Comparison of ENCODE assay signal across 33 cellular contexts in the genomic region with DNA sequence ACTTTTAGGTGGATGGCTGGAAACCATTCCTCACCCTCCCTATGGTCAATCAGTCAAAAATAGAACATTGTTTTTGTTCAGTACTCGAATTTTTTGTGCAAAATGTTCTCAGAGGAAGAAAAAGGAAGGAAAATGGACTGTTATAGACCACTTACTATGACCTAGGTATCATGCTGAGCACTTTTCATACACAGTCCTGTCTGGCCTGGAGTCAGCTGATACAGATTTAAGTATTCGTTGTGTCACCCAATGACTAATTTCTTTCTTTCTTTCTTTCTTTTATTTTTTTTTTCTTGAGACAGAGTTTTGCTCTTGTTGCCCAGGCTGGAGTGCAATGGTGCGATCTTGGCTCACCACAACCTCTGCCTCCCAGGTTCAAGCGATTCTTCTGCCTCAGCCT.
"Had no signal": no experiment of that assay in that cellular context is flagged by ENCODE, and none has a peak within 500 bp of the region (broad histone marks: within the 10 kb centered on the region; RNA-seq: fewer than 3 reads in every experiment).

No MANE protein-coding gene starts in this region.

- DNase-seq: activated B cell treated with CpG ODN at 0.5 μM for 24 hours; activated CD4-positive, alpha-beta memory T cell treated with anti-CD3 and anti-CD28 coated beads for 36 hours; activated CD4-positive, alpha-beta T cell treated with anti-CD3 and anti-CD28 coated beads for 1 hour; activated CD4-positive, alpha-beta T cell treated with anti-CD3 and anti-CD28 coated beads, Interleukin-2, amount 10 ng/mL, durations not matched to agents 24 days and 14 days; activated CD8-positive, alpha-beta memory T cell treated with anti-CD3 and anti-CD28 coated beads, Interleukin-2, amount 50 U/mL, for 48 hours; activated gamma-delta T cell; activated naive CD4-positive, alpha-beta T cell; activated naive CD4-positive, alpha-beta T cell treated with anti-CD3 and anti-CD28 coated beads, Interleukin-2, amount 50 U/mL, for 16 hours; activated naive CD8-positive, alpha-beta T cell treated with anti-CD3 and anti-CD28 coated beads for 36 hours; activated naive CD8-positive, alpha-beta T cell treated with anti-CD3 and anti-CD28 coated beads, Interleukin-2, amount 50 U/mL, for 24 hours; activated T-cell treated with anti-CD3 and anti-CD28 coated beads for 4 hours; activated T-cell treated with anti-CD3 and anti-CD28 coated beads, Interleukin-2, amount 50 U/mL, for 24 hours; adrenal gland; amygdala; aorta; body of pancreas; caudate nucleus; cortex of kidney; dermis blood vessel endothelial cell; effector CD4-positive, alpha-beta T cell; effector memory CD8-positive, alpha-beta T cell; erythroblast; foreskin keratinocyte; gastrocnemius medialis; glutamatergic neuron; heart left ventricle; T-helper 1 cell; T-helper 17 cell; T1000; WERI-Rb-1 had no signal

- H3K4me3 Mint-ChIP-seq: activated B cell treated with CpG ODN at 0.5 μM for 24 hours; activated CD4-positive, alpha-beta memory T cell treated with anti-CD3 and anti-CD28 coated beads for 36 hours; activated CD4-positive, alpha-beta T cell treated with anti-CD3 and anti-CD28 coated beads, Interleukin-2, amount 10 ng/mL, durations not matched to agents 24 days and 14 days; activated naive CD8-positive, alpha-beta T cell treated with anti-CD3 and anti-CD28 coated beads for 36 hours; activated naive CD8-positive, alpha-beta T cell treated with anti-CD3 and anti-CD28 coated beads, Interleukin-2, amount 50 U/mL, for 24 hours; activated T-cell treated with anti-CD3 and anti-CD28 coated beads, Interleukin-2, amount 50 U/mL, for 24 hours; activated T-helper 1 cell treated with anti-CD3 and anti-CD28 coated beads, Interleukin-12 subunit alpha, Interleukin-12 subunit beta, Interleukin-2, Interleukin-4 antibody, amounts not matched to agents 30 ng/mL and 10 ng/mL and 1 ng/mL, durations not matched to agents 14 hours and 24 hours and 36 hours; effector memory CD8-positive, alpha-beta T cell; T-helper 17 cell; T-helper 2 cell treated with Interferon-gamma antibody and Interleukin-4, amounts not matched to agents 5 μg/mL and 100 μg/mL, for 36 hours had no signal

- H3K9me3 ChIP-seq: adrenal gland, body of pancreas, esophagus muscularis mucosa, gastrocnemius medialis, heart left ventricle had no signal

- H3K9me3 Mint-ChIP-seq: activated B cell treated with CpG ODN at 0.5 μM for 24 hours; activated CD4-positive, alpha-beta memory T cell treated with anti-CD3 and anti-CD28 coated beads for 36 hours; activated naive CD8-positive, alpha-beta T cell treated with anti-CD3 and anti-CD28 coated beads, Interleukin-2, amount 50 U/mL, for 24 hours; effector memory CD8-positive, alpha-beta T cell had no signal

- H3K27me3 ChIP-seq: adrenal gland, body of pancreas, esophagus muscularis mucosa, foreskin keratinocyte, gastrocnemius medialis, heart left ventricle had no signal

- H3K4me1 ChIP-seq: adrenal gland, body of pancreas, esophagus muscularis mucosa, foreskin keratinocyte, gastrocnemius medialis had no signal

- H3K27me3 Mint-ChIP-seq: activated B cell treated with CpG ODN at 0.5 μM for 24 hours; activated CD4-positive, alpha-beta memory T cell treated with anti-CD3 and anti-CD28 coated beads for 36 hours; activated CD4-positive, alpha-beta T cell treated with anti-CD3 and anti-CD28 coated beads, Interleukin-2, amount 10 ng/mL, durations not matched to agents 24 days and 14 days; activated naive CD8-positive, alpha-beta T cell treated with anti-CD3 and anti-CD28 coated beads for 36 hours; activated naive CD8-positive, alpha-beta T cell treated with anti-CD3 and anti-CD28 coated beads, Interleukin-2, amount 50 U/mL, for 24 hours; activated T-cell treated with anti-CD3 and anti-CD28 coated beads, Interleukin-2, amount 50 U/mL, for 24 hours; effector memory CD8-positive, alpha-beta T cell; T-helper 17 cell had no signal

- H3K4me3 ChIP-seq: adrenal gland, body of pancreas, esophagus muscularis mucosa, gastrocnemius medialis, heart left ventricle had no signal

- H3K36me3 ChIP-seq: adrenal gland, esophagus muscularis mucosa, gastrocnemius medialis, heart left ventricle, WERI-Rb-1 had no signal

- H3K27ac Mint-ChIP-seq: activated B cell treated with CpG ODN at 0.5 μM for 24 hours; activated CD4-positive, alpha-beta memory T cell treated with anti-CD3 and anti-CD28 coated beads for 36 hours; activated CD4-positive, alpha-beta T cell treated with anti-CD3 and anti-CD28 coated beads, Interleukin-2, amount 10 ng/mL, durations not matched to agents 24 days and 14 days; activated naive CD8-positive, alpha-beta T cell treated with anti-CD3 and anti-CD28 coated beads for 36 hours; activated naive CD8-positive, alpha-beta T cell treated with anti-CD3 and anti-CD28 coated beads, Interleukin-2, amount 50 U/mL, for 24 hours; activated T-cell treated with anti-CD3 and anti-CD28 coated beads, Interleukin-2, amount 50 U/mL, for 24 hours; T-helper 2 cell treated with Interferon-gamma antibody and Interleukin-4, amounts not matched to agents 5 μg/mL and 100 μg/mL, for 36 hours had no signal

- H3K27ac ChIP-seq: adrenal gland, body of pancreas, esophagus muscularis mucosa, foreskin keratinocyte, gastrocnemius medialis, heart left ventricle, WERI-Rb-1 had no signal

- ATAC-seq: activated naive CD8-positive, alpha-beta T cell treated with anti-CD3 and anti-CD28 coated beads, Interleukin-2, amount 50 U/mL, for 24 hours; body of pancreas; effector memory CD8-positive, alpha-beta T cell; gastrocnemius medialis; heart left ventricle; T-helper 17 cell had no signal
